Comparison of ENCODE assay signal across 16 cellular contexts in genomic region chr9:23321049-23321448, GRCh38.
"Had no signal": no experiment of that assay in that cellular context is flagged by ENCODE, and none has a peak within 500 bp of the region (broad histone marks: within the 10 kb centered on the region; RNA-seq: fewer than 3 reads in every experiment).

No MANE protein-coding gene starts in this region.

- DNase-seq: activated CD4-positive, alpha-beta memory T cell treated with anti-CD3 and anti-CD28 coated beads for 36 hours; activated CD4-positive, alpha-beta T cell treated with anti-CD3 and anti-CD28 coated beads for 36 hours; activated effector memory CD4-positive, alpha-beta T cell treated with Interleukin-2 at 50 U/mL for 16 hours; activated T-cell treated with anti-CD3 and anti-CD28 coated beads, Interleukin-2, amount 50 U/mL, for 4 hours; adrenal gland; foreskin melanocyte; heart left ventricle; midbrain; naive B cell; pancreas; stimulated activated CD4-positive, alpha-beta T cell treated with anti-CD3 and anti-CD28 coated beads, Interleukin-2, amount 100 ng/mL, for 48 hours; stimulated activated naive B cell treated with anti-CD40 and anti-IgM and Interleukin-4, amounts not matched to agents 10 μg/mL and 1 μg/mL and 100 μg/mL, for 72 hours; tibial artery; WERI-Rb-1 had no signal

- H3K9me3 ChIP-seq: adrenal gland, pancreas, tibial artery had no signal

- H3K4me1 Mint-ChIP-seq: activated CD4-positive, alpha-beta T cell treated with anti-CD3 and anti-CD28 coated beads for 36 hours; activated naive CD4-positive, alpha-beta T cell treated with anti-CD3 and anti-CD28 coated beads, Interleukin-2, amount 50 U/mL, for 24 hours; naive B cell; stimulated activated naive B cell treated with anti-CD40 and anti-IgM and Interleukin-4, amounts not matched to agents 10 μg/mL and 1 μg/mL and 100 μg/mL, for 72 hours had no signal

- H3K27me3 ChIP-seq: adrenal gland, heart left ventricle, pancreas, tibial artery had no signal

- H3K27me3 Mint-ChIP-seq: activated CD4-positive, alpha-beta memory T cell treated with anti-CD3 and anti-CD28 coated beads for 36 hours; activated CD4-positive, alpha-beta T cell treated with anti-CD3 and anti-CD28 coated beads for 36 hours; activated naive CD4-positive, alpha-beta T cell treated with anti-CD3 and anti-CD28 coated beads, Interleukin-2, amount 50 U/mL, for 24 hours; naive B cell; stimulated activated naive B cell treated with anti-CD40 and anti-IgM and Interleukin-4, amounts not matched to agents 10 μg/mL and 1 μg/mL and 100 μg/mL, for 72 hours had no signal

- H3K27ac Mint-ChIP-seq: activated CD4-positive, alpha-beta memory T cell treated with anti-CD3 and anti-CD28 coated beads for 36 hours; activated CD4-positive, alpha-beta T cell treated with anti-CD3 and anti-CD28 coated beads for 36 hours; activated naive CD4-positive, alpha-beta T cell treated with anti-CD3 and anti-CD28 coated beads, Interleukin-2, amount 50 U/mL, for 24 hours; naive B cell; stimulated activated naive B cell treated with anti-CD40 and anti-IgM and Interleukin-4, amounts not matched to agents 10 μg/mL and 1 μg/mL and 100 μg/mL, for 72 hours had no signal

- H3K27ac ChIP-seq: adrenal gland, epithelial cell of prostate, heart left ventricle, pancreas, tibial artery, WERI-Rb-1 had no signal

- H3K36me3 Mint-ChIP-seq: activated CD4-positive, alpha-beta memory T cell treated with anti-CD3 and anti-CD28 coated beads for 36 hours; activated naive CD4-positive, alpha-beta T cell treated with anti-CD3 and anti-CD28 coated beads, Interleukin-2, amount 50 U/mL, for 24 hours; naive B cell; stimulated activated naive B cell treated with anti-CD40 and anti-IgM and Interleukin-4, amounts not matched to agents 10 μg/mL and 1 μg/mL and 100 μg/mL, for 72 hours had no signal

- H3K36me3 ChIP-seq: adrenal gland, heart left ventricle, pancreas, tibial artery, WERI-Rb-1 had no signal

- ATAC-seq: activated CD4-positive, alpha-beta T cell treated with anti-CD3 and anti-CD28 coated beads for 36 hours; activated T-cell treated with anti-CD3 and anti-CD28 coated beads, Interleukin-2, amount 50 U/mL, for 4 hours; heart left ventricle; pancreas; stimulated activated naive B cell treated with anti-CD40 and anti-IgM and Interleukin-4, amounts not matched to agents 10 μg/mL and 1 μg/mL and 100 μg/mL, for 72 hours had no signal

- H3K4me1 ChIP-seq: adrenal gland, heart left ventricle, pancreas, tibial artery had no signal

- H3K4me3 Mint-ChIP-seq: activated CD4-positive, alpha-beta memory T cell treated with anti-CD3 and anti-CD28 coated beads for 36 hours; activated CD4-positive, alpha-beta T cell treated with anti-CD3 and anti-CD28 coated beads for 36 hours; activated naive CD4-positive, alpha-beta T cell treated with anti-CD3 and anti-CD28 coated beads, Interleukin-2, amount 50 U/mL, for 24 hours; activated T-cell treated with anti-CD3 and anti-CD28 coated beads, Interleukin-2, amount 50 U/mL, for 4 hours; naive B cell; stimulated activated naive B cell treated with anti-CD40 and anti-IgM and Interleukin-4, amounts not matched to agents 10 μg/mL and 1 μg/mL and 100 μg/mL, for 72 hours had no signal

- H3K4me3 ChIP-seq: adrenal gland, heart left ventricle, pancreas, tibial artery had no signal
